14 cellular contexts compared by ENCODE assay signal in the genomic region with DNA sequence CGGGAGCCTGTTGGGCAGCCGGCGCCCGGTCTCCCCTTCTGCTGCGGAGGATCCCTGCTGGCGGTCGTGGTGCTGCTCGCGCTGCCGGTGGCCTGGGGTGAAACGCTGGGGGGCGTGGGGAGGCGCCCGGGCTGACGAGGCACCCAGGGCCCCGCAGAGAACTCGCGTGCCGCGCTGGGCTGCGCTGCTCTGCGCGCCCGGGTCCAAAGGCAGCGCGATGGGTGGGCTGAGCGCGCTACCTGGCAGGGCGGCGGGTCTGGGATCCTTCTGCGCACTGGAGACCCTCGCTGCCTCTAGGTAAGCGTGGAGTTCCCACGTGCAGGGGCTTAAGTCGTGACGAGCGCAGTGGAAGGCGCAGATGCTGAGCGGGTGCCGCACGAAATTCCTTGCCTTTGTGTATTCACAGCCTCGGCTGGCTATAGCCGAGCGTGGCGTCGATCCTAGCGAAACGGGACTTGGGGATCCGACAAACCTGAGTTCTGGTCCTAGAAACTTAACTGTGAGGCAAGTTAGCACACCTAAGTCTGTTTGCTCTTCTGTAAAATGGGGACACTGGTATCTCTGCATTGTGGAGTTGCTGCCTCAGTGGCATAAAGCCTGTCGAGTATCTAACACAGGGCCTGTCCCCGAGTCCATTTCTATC. TPM values are rescaled to one million over a fixed set of nuclear protein-coding genes. Genes with fewer than 3 reads are reported as not detected.
DNase-seq lines count a peak whose midpoint lies in the region; ATAC-seq and TF ChIP-seq lines count a peak whose summit lies in the region.
"Had no signal": no experiment of that assay in that cellular context is flagged by ENCODE, and none has a peak within 500 bp of the region (broad histone marks: within the 10 kb centered on the region; RNA-seq: fewer than 3 reads in every experiment).

No MANE protein-coding gene starts in this region.

- H3K27ac Mint-ChIP-seq in activated naive CD8-positive, alpha-beta T cell, result no peak overlapping the region
- no peak overlapping the region for H3K27ac Mint-ChIP-seq in activated naive CD8-positive, alpha-beta T cell treated with anti-CD3 and anti-CD28 coated beads, Interleukin-2, amount 50 U/mL, for 24 hours
- H3K27ac Mint-ChIP-seq: neural progenitor cell had no signal

- peaks cover 59% of the 10 kb centered on the region for H3K27me3 Mint-ChIP-seq in activated naive CD8-positive, alpha-beta T cell
- H3K27me3 Mint-ChIP-seq in activated naive CD8-positive, alpha-beta T cell treated with anti-CD3 and anti-CD28 coated beads, Interleukin-2, amount 50 U/mL, for 24 hours, result peaks cover 66% of the 10 kb centered on the region

- TF ChIP-seq POLR2A in right lobe of liver (IDR thresholded peaks at IDR 0.05), result no peak
- no peak for TF ChIP-seq POLR2A in tibial nerve (IDR thresholded peaks at IDR 0.05)

- no peak for DNase-seq in activated naive CD8-positive, alpha-beta T cell treated with anti-CD3 and anti-CD28 coated beads, Interleukin-2, amount 50 U/mL, for 24 hours
- DNase-seq in ascending aorta (ENCODE audit: low spot score in 2 of 2) (no peak), right lobe of liver (no peak), tibial nerve (ENCODE audit: low spot score in 2 of 2) (no peak)
- no peak for DNase-seq in activated CD4-positive, CD25-positive, alpha-beta regulatory T cell (lab: John Stamatoyannopoulos, UW)
- DNase-seq: activated CD8-positive, alpha-beta memory T cell treated with anti-CD3 and anti-CD28 coated beads for 24 hours; activated naive CD4-positive, alpha-beta T cell; substantia nigra had no signal

- H3K9me3 ChIP-seq in ascending aorta, result no peaks in the 10 kb centered on the region
- H3K9me3 ChIP-seq in right lobe of liver, result no peaks in the 10 kb centered on the region
- H3K9me3 ChIP-seq in tibial nerve, result peaks cover 0 to 7% (median 0%) of the 10 kb centered on the region in 4 donors

- peaks cover 7% of the 10 kb centered on the region for H3K9me3 Mint-ChIP-seq in activated naive CD8-positive, alpha-beta T cell (ENCODE audit: low read depth)
- H3K9me3 Mint-ChIP-seq in activated naive CD8-positive, alpha-beta T cell treated with anti-CD3 and anti-CD28 coated beads, Interleukin-2, amount 50 U/mL, for 24 hours, result peaks cover 7% of the 10 kb centered on the region

- peak overlapping the region; percentile 11 for H3K4me3 Mint-ChIP-seq in activated naive CD8-positive, alpha-beta T cell
- H3K4me3 Mint-ChIP-seq in activated naive CD8-positive, alpha-beta T cell treated with anti-CD3 and anti-CD28 coated beads, Interleukin-2, amount 50 U/mL, for 24 hours, result no peak overlapping the region
- H3K4me3 Mint-ChIP-seq: neural progenitor cell had no signal

- TF ChIP-seq CTCF in ascending aorta (IDR thresholded peaks at IDR 0.05) (no peak), right lobe of liver (IDR thresholded peaks at IDR 0.05) (no peak), tibial nerve (IDR thresholded peaks at IDR 0.05) (no peak)

- H3K27me3 ChIP-seq in ascending aorta, result no peaks in the 10 kb centered on the region
- H3K27me3 ChIP-seq in right lobe of liver, result peaks cover 0 to 10% of the 10 kb centered on the region in 2 donors
- H3K27me3 ChIP-seq in tibial nerve, result peaks cover 0 to 72% of the 10 kb centered on the region in 2 donors
- H3K27me3 ChIP-seq: neural progenitor cell had no signal

- H3K4me3 ChIP-seq in ascending aorta (peak overlapping the region; percentile 8 to 22), right lobe of liver (peak overlapping the region in 2 of 3 donors; percentile 9 to 16), tibial nerve (peak overlapping the region in 3 of 4 donors; percentile 3 to 28 (median 19))
- H3K4me3 ChIP-seq: neural progenitor cell, skin epidermis had no signal

- no peak for TF ChIP-seq EP300 in tibial nerve (IDR thresholded peaks at IDR 0.05)

- H3K36me3 ChIP-seq in ascending aorta, result no peaks in the 10 kb centered on the region
- no peaks in the 10 kb centered on the region for H3K36me3 ChIP-seq in right lobe of liver
- no peaks in the 10 kb centered on the region for H3K36me3 ChIP-seq in tibial nerve
- H3K36me3 ChIP-seq: neural progenitor cell had no signal

- intact Hi-C loops in ascending aorta (cut with DNase I), result no loop called here
- intact Hi-C loops in right lobe of liver (cut with DNase I), result no loop called here

- H3K4me1 ChIP-seq in ascending aorta (peaks cover 0 to 3% of the 10 kb centered on the region in 2 donors), right lobe of liver (peaks cover 0 to 5% (median 0%) of the 10 kb centered on the region in 4 donors), tibial nerve (peaks cover 0 to 10% (median 2%) of the 10 kb centered on the region in 4 donors)
- H3K4me1 ChIP-seq: neural progenitor cell had no signal

- H3K27ac ChIP-seq in ascending aorta, result no peak overlapping the region
- H3K27ac ChIP-seq in right lobe of liver, result no peak overlapping the region
- H3K27ac ChIP-seq in tibial nerve, result no peak overlapping the region
- H3K27ac ChIP-seq: neural progenitor cell, skin epidermis had no signal

- no peak for ATAC-seq in activated naive CD8-positive, alpha-beta T cell treated with anti-CD3 and anti-CD28 coated beads, Interleukin-2, amount 50 U/mL, for 24 hours
- peak in 3 of 4 donors; percentile 19 to 42 (median 24) for ATAC-seq in right lobe of liver
- ATAC-seq in HG02610 (IDR thresholded peaks at IDR 0.05; ENCODE audit: unreplicated experiment), result no peak
- ATAC-seq in GM18867 (IDR thresholded peaks at IDR 0.05; ENCODE audit: unreplicated experiment), result no peak

- WGBS in right lobe of liver (ENCODE audit: insufficient coverage, low coverage, low lambda C conversion rate, missing lambda C conversion rate), result 9% methylated on average over 19 of the region's 51 CpGs
- 7 to 39% methylated on average over 4 to 33 of the region's 51 CpGs for WGBS in tibial nerve, 2 donors

- peaks cover 4% of the 10 kb centered on the region for H3K4me1 Mint-ChIP-seq in activated naive CD8-positive, alpha-beta T cell (ENCODE audit: low read depth)
- peaks cover 3% of the 10 kb centered on the region for H3K4me1 Mint-ChIP-seq in activated naive CD8-positive, alpha-beta T cell treated with anti-CD3 and anti-CD28 coated beads, Interleukin-2, amount 50 U/mL, for 24 hours
- H3K4me1 Mint-ChIP-seq: neural progenitor cell had no signal

- H3K36me3 Mint-ChIP-seq in activated naive CD8-positive, alpha-beta T cell, result peaks cover 9% of the 10 kb centered on the region
- no peaks in the 10 kb centered on the region for H3K36me3 Mint-ChIP-seq in activated naive CD8-positive, alpha-beta T cell treated with anti-CD3 and anti-CD28 coated beads, Interleukin-2, amount 50 U/mL, for 24 hours (ENCODE audit: low read depth)
- H3K36me3 Mint-ChIP-seq: neural progenitor cell had no signal

RNA-seq across cellular contexts. Expression of gene CR1L, which starts 24.7 kb away (rescaled TPM):
- total RNA-seq in ascending aorta (not detected), right lobe of liver (1 to 10 TPM in 1 of 6 experiments, under 1 TPM in 4, not detected in 1; 0.12 to 1.2 (median 0.49) TPM), tibial nerve (1 to 10 TPM in 1 of 4 donors, not detected in 3; 1.0 TPM)
- total RNA-seq: lung microvascular endothelial cell had no signal

Comparison
In these comparisons a context has a peak if more than half of its experiments do, and no peak if none do; other contexts are left out.
1. ATAC-seq: peak in right lobe of liver (3 of 4); none in activated naive CD8-positive, alpha-beta T cell treated with anti-CD3 and anti-CD28 coated beads, Interleukin-2, amount 50 U/mL, for 24 hours (single experiment), HG02610 (single experiment) and GM18867 (single experiment).
2. Peak in every context shown above with its lines, with median percentiles within 50 percentile points of each other: H3K4me3 ChIP-seq.